Comparison of ENCODE assay signal across 9 cellular contexts in genomic region chr4:48777739-48778138, GRCh38. TPM values are rescaled to one million over a fixed set of nuclear protein-coding genes. Genes with fewer than 3 reads are reported as not detected.
A peak's percentile ranks its signal among the peaks of the same experiment; 100 is the strongest.
DNase-seq lines count a peak whose midpoint lies in the region; ATAC-seq and TF ChIP-seq lines count a peak whose summit lies in the region.
"Had no signal": no experiment of that assay in that cellular context is flagged by ENCODE, and none has a peak within 500 bp of the region (broad histone marks: within the 10 kb centered on the region; RNA-seq: fewer than 3 reads in every experiment).

No MANE protein-coding gene starts in this region.

- DNase-seq in activated CD4-positive, alpha-beta T cell treated with anti-CD3 and anti-CD28 coated beads, Interleukin-2, amount 10 ng/mL, durations not matched to agents 7 days and 5 days, result no peak
- no peak for DNase-seq in activated CD4-positive, alpha-beta T cell treated with anti-CD3 and anti-CD28 coated beads for 1 hour
- DNase-seq in activated CD4-positive, alpha-beta memory T cell treated with anti-CD3 and anti-CD28 coated beads, Interleukin-2, amount 10 ng/mL, durations not matched to agents 7 days and 5 days, result no peak
- DNase-seq in suprapubic skin (ENCODE audit: low spot score in 2 of 2) (no peak), NCI-H510A (lab: John Stamatoyannopoulos, UW) (no peak)
- DNase-seq: amniotic stem cell had no signal

- ATAC-seq in GM18511 (IDR thresholded peaks at IDR 0.05; ENCODE audit: unreplicated experiment) (no peak), GM21526 (IDR thresholded peaks at IDR 0.05; ENCODE audit: low FRiP score, unreplicated experiment) (no peak)

- H3K27me3 ChIP-seq in iPS-15b (ENCODE audit: control insufficient read depth, insufficient read depth, low read length), result no peaks in the 10 kb centered on the region
- no peaks in the 10 kb centered on the region for H3K27me3 ChIP-seq in suprapubic skin

- peaks cover 14% of the 10 kb centered on the region for H3K36me3 Mint-ChIP-seq in activated CD4-positive, alpha-beta T cell treated with anti-CD3 and anti-CD28 coated beads, Interleukin-2, amount 10 ng/mL, durations not matched to agents 7 days and 5 days (ENCODE audit: low read depth)
- H3K36me3 Mint-ChIP-seq in activated CD4-positive, alpha-beta memory T cell treated with anti-CD3 and anti-CD28 coated beads, Interleukin-2, amount 10 ng/mL, durations not matched to agents 7 days and 5 days (ENCODE audit: low read depth), result peaks cover 22% of the 10 kb centered on the region

- H3K4me1 Mint-ChIP-seq in activated CD4-positive, alpha-beta T cell treated with anti-CD3 and anti-CD28 coated beads, Interleukin-2, amount 10 ng/mL, durations not matched to agents 7 days and 5 days, result peaks cover 60% of the 10 kb centered on the region
- peaks cover 62% of the 10 kb centered on the region for H3K4me1 Mint-ChIP-seq in activated CD4-positive, alpha-beta memory T cell treated with anti-CD3 and anti-CD28 coated beads, Interleukin-2, amount 10 ng/mL, durations not matched to agents 7 days and 5 days

- H3K9me3 ChIP-seq in iPS-15b (ENCODE audit: control insufficient read depth, insufficient read depth, low read length) (no peaks in the 10 kb centered on the region), suprapubic skin (no peaks in the 10 kb centered on the region)

- no peak for TF ChIP-seq CTCF in suprapubic skin (IDR thresholded peaks at IDR 0.05)

- TF ChIP-seq EP300 in suprapubic skin (IDR thresholded peaks at IDR 0.05), result no peak

- H3K9me3 Mint-ChIP-seq in activated CD4-positive, alpha-beta T cell treated with anti-CD3 and anti-CD28 coated beads, Interleukin-2, amount 10 ng/mL, durations not matched to agents 7 days and 5 days, result no peaks in the 10 kb centered on the region
- H3K9me3 Mint-ChIP-seq in activated CD4-positive, alpha-beta memory T cell treated with anti-CD3 and anti-CD28 coated beads, Interleukin-2, amount 10 ng/mL, durations not matched to agents 7 days and 5 days, result no peaks in the 10 kb centered on the region

- CTCF ChIA-PET in activated CD4-positive, alpha-beta T cell treated with anti-CD3 and anti-CD28 coated beads, Interleukin-2, amount 10 ng/mL, durations not matched to agents 7 days and 5 days (lab: Charles Lee), result no interaction called here
- CTCF ChIA-PET in activated CD4-positive, alpha-beta memory T cell treated with anti-CD3 and anti-CD28 coated beads, Interleukin-2, amount 10 ng/mL, durations not matched to agents 7 days and 5 days (lab: Charles Lee), result interaction anchor here (4.9 kb wide), 1 partner anchor 199 kb away, joined by 25 read pairs; no protein-coding TSS in a partner anchor

- WGBS in suprapubic skin, result 37% methylated on average over 10 of the region's 10 CpGs

- no peak overlapping the region for H3K9ac ChIP-seq in iPS-15b (ENCODE audit: low read depth, low read length)

- H3K27ac ChIP-seq in suprapubic skin, result peak overlapping the region; percentile 95

- TF ChIP-seq POLR2A in suprapubic skin (IDR thresholded peaks at IDR 0.05), result no peak

- H3K36me3 ChIP-seq in iPS-15b (ENCODE audit: control insufficient read depth, insufficient read depth, low read length) (no peaks in the 10 kb centered on the region), suprapubic skin (no peaks in the 10 kb centered on the region)

- H3K27ac Mint-ChIP-seq in activated CD4-positive, alpha-beta T cell treated with anti-CD3 and anti-CD28 coated beads, Interleukin-2, amount 10 ng/mL, durations not matched to agents 7 days and 5 days, result no peak overlapping the region
- H3K27ac Mint-ChIP-seq in activated CD4-positive, alpha-beta memory T cell treated with anti-CD3 and anti-CD28 coated beads, Interleukin-2, amount 10 ng/mL, durations not matched to agents 7 days and 5 days, result no peak overlapping the region

- H3K4me1 ChIP-seq in iPS-15b (ENCODE audit: control insufficient read depth, insufficient read depth, low read length) (peaks cover 18% of the 10 kb centered on the region), suprapubic skin (peaks cover 50% of the 10 kb centered on the region)

- H3K27me3 Mint-ChIP-seq in activated CD4-positive, alpha-beta T cell treated with anti-CD3 and anti-CD28 coated beads, Interleukin-2, amount 10 ng/mL, durations not matched to agents 7 days and 5 days, result no peaks in the 10 kb centered on the region
- no peaks in the 10 kb centered on the region for H3K27me3 Mint-ChIP-seq in activated CD4-positive, alpha-beta memory T cell treated with anti-CD3 and anti-CD28 coated beads, Interleukin-2, amount 10 ng/mL, durations not matched to agents 7 days and 5 days

- H3K4me3 Mint-ChIP-seq in activated CD4-positive, alpha-beta T cell treated with anti-CD3 and anti-CD28 coated beads, Interleukin-2, amount 10 ng/mL, durations not matched to agents 7 days and 5 days, result peak overlapping the region; percentile 91
- peak overlapping the region; percentile 93 for H3K4me3 Mint-ChIP-seq in activated CD4-positive, alpha-beta memory T cell treated with anti-CD3 and anti-CD28 coated beads, Interleukin-2, amount 10 ng/mL, durations not matched to agents 7 days and 5 days

- H3K4me3 ChIP-seq in iPS-15b (ENCODE audit: low read depth, low read length), result peak overlapping the region; percentile 87
- peak overlapping the region; percentile 76 for H3K4me3 ChIP-seq in suprapubic skin

- POLR2A ChIA-PET in activated CD4-positive, alpha-beta T cell treated with anti-CD3 and anti-CD28 coated beads, Interleukin-2, amount 10 ng/mL, durations not matched to agents 7 days and 5 days (lab: Charles Lee), result no interaction called here
- POLR2A ChIA-PET in activated CD4-positive, alpha-beta memory T cell treated with anti-CD3 and anti-CD28 coated beads, Interleukin-2, amount 10 ng/mL, durations not matched to agents 7 days and 5 days (lab: Charles Lee), result interaction anchor here (1.8 kb wide), 1 partner anchor 199 kb away, joined by 9 read pairs; no protein-coding TSS in a partner anchor

RNA-seq across cellular contexts. Expression of gene FRYL, which starts 2.3 kb away (rescaled TPM):
- total RNA-seq in activated CD4-positive, alpha-beta T cell treated with anti-CD3 and anti-CD28 coated beads, Interleukin-2, amount 10 ng/mL, durations not matched to agents 7 days and 5 days, result 100 to 1,000 TPM in 1 of 2 experiments, 10 to 100 TPM in 1; 96.8 to 102 TPM
- 10 to 100 TPM; 82.4 to 82.7 TPM for total RNA-seq in activated CD4-positive, alpha-beta memory T cell treated with anti-CD3 and anti-CD28 coated beads, Interleukin-2, amount 10 ng/mL, durations not matched to agents 7 days and 5 days
- 100 to 1,000 TPM in 1 of 4 donors, 10 to 100 TPM in 3; 48.4 to 168 (median 73.5) TPM for total RNA-seq in suprapubic skin

RNA-seq across cellular contexts. Expression of gene OCIAD1, which starts 53.1 kb away (rescaled TPM):
- total RNA-seq in activated CD4-positive, alpha-beta T cell treated with anti-CD3 and anti-CD28 coated beads, Interleukin-2, amount 10 ng/mL, durations not matched to agents 7 days and 5 days, result 100 to 1,000 TPM in 1 of 2 experiments, 10 to 100 TPM in 1; 93.6 to 120 TPM
- 100 to 1,000 TPM; 103 to 104 TPM for total RNA-seq in activated CD4-positive, alpha-beta memory T cell treated with anti-CD3 and anti-CD28 coated beads, Interleukin-2, amount 10 ng/mL, durations not matched to agents 7 days and 5 days
- 100 to 1,000 TPM in 1 of 4 donors, 10 to 100 TPM in 3; 86.2 to 104 (median 92.9) TPM for total RNA-seq in suprapubic skin
